Comparison of ENCODE assay signal across 20 cellular contexts in genomic region chr1:68590473-68590872, GRCh38.
DNase-seq lines count a peak whose midpoint lies in the region; TF ChIP-seq lines count a peak whose summit lies in the region.
"Had no signal": no experiment of that assay in that cellular context is flagged by ENCODE, and none has a peak within 500 bp of the region (broad histone marks: within the 10 kb centered on the region; RNA-seq: fewer than 3 reads in every experiment).

No MANE protein-coding gene starts in this region.

- no peaks in the 10 kb centered on the region for H3K4me1 Mint-ChIP-seq in endodermal cell
- H3K4me1 Mint-ChIP-seq: CD4-positive, CD25-positive, alpha-beta regulatory T cell had no signal

- no peaks in the 10 kb centered on the region for H3K36me3 ChIP-seq in endodermal cell (ENCODE audit: control insufficient read depth, insufficient read depth, low read length)
- H3K36me3 ChIP-seq: SJCRH30 had no signal

- H3K27ac Mint-ChIP-seq in endodermal cell, result no peak overlapping the region
- H3K27ac Mint-ChIP-seq: CD4-positive, CD25-positive, alpha-beta regulatory T cell had no signal

- no peaks in the 10 kb centered on the region for H3K27me3 Mint-ChIP-seq in endodermal cell (ENCODE audit: insufficient read depth)
- H3K27me3 Mint-ChIP-seq: CD4-positive, CD25-positive, alpha-beta regulatory T cell had no signal

- H3K36me3 Mint-ChIP-seq in endodermal cell (ENCODE audit: low read depth), result no peaks in the 10 kb centered on the region
- H3K36me3 Mint-ChIP-seq: CD4-positive, CD25-positive, alpha-beta regulatory T cell had no signal

- no peak overlapping the region for H3K4me3 Mint-ChIP-seq in endodermal cell
- H3K4me3 Mint-ChIP-seq: CD4-positive, CD25-positive, alpha-beta regulatory T cell had no signal

- H3K4me1 ChIP-seq in endodermal cell (ENCODE audit: control insufficient read depth, insufficient read depth, low read length), result no peaks in the 10 kb centered on the region
- H3K4me1 ChIP-seq: A549, SJCRH30 had no signal

- no peaks in the 10 kb centered on the region for H3K9me3 Mint-ChIP-seq in endodermal cell

- H3K9me3 ChIP-seq in endodermal cell (ENCODE audit: control insufficient read depth, low read length), result no peaks in the 10 kb centered on the region
- H3K9me3 ChIP-seq: A549, SJCRH30 had no signal

- in situ Hi-C loops in ACHN (cut with HindIII; ENCODE audit: low pct_ligation_motif_present, low pct_unique_long_range_greater_than_20kb, low sequenced_read_pairs), result no loop called here

- intact Hi-C loops in dorsolateral prefrontal cortex (cut with DNase I), result no loop called here

- H3K27ac ChIP-seq in endodermal cell (ENCODE audit: low read depth, low read length) (no peak overlapping the region), dorsolateral prefrontal cortex (no peak overlapping the region)
- H3K27ac ChIP-seq: A549, GM23248, SJCRH30 had no signal

- H3K4me3 ChIP-seq in endodermal cell (ENCODE audit: low read length) (no peak overlapping the region), dorsolateral prefrontal cortex (no peak overlapping the region)
- H3K4me3 ChIP-seq: A549, GM23248, SJCRH30 had no signal

- no peaks in the 10 kb centered on the region for H3K27me3 ChIP-seq in endodermal cell (ENCODE audit: control insufficient read depth, insufficient read depth, low read length, poor library complexity, severe bottlenecking)
- no peaks in the 10 kb centered on the region for H3K27me3 ChIP-seq in dorsolateral prefrontal cortex

- TF ChIP-seq CTCF in LNCAP (IDR thresholded peaks at IDR 0.05) (peak; percentile 29; the same call in 1 of the 2 replicates), endodermal cell (conservative IDR thresholded peaks at IDR 0.05) (peak; percentile 14), dorsolateral prefrontal cortex (IDR thresholded peaks at IDR 0.05 in 54 of 56, conservative IDR thresholded peaks at IDR 0.05 in 2 of 56; ENCODE audit: low read depth in 1 of 56, partially characterized antibody in 56 of 56) (no peak)

- no peak overlapping the region for H3K9ac ChIP-seq in endodermal cell (ENCODE audit: extremely low read depth, low read length, poor library complexity, severe bottlenecking)
- H3K9ac ChIP-seq: GM23248 had no signal

- WGBS in endodermal cell (ENCODE audit: insufficient coverage in 1 of 2, insufficient read length in 1 of 2), 2 experiments, result 81 to 100% methylated on average over 1 of the region's 1 CpG

- peak; percentile 7 for DNase-seq in ACHN
- DNase-seq in RKO (ENCODE audit: low spot score), result peak; percentile 8
- no peak for DNase-seq in endodermal cell
- DNase-seq in NOMO-1 treated with dmso at 0.1 percent for 144 hours (lab: John Stamatoyannopoulos, UW; ENCODE audit: unreplicated experiment), result no peak
- no peak for DNase-seq in activated gamma-delta T cell (lab: John Stamatoyannopoulos, UW)
- DNase-seq in NCI-H1436 treated with DMSO at 0.1 percent for 48 hours (lab: John Stamatoyannopoulos, UW), result no peak
- DNase-seq in dorsolateral prefrontal cortex, result no peak
- DNase-seq: CD4-positive, CD25-positive, alpha-beta regulatory T cell; DMS79 treated with DMSO at 0.1 percent for 48 hours; GDM1; GM23248; MV-4-11; NCI-H1417 treated with DMSO at 0.1 percent for 48 hours; NCI-H2081 treated with DMSO at 0.1 percent for 48 hours; NCI-H226; NCI-H526; NK-92 treated with Interleukin-12 subunit alpha and Interleukin-12 subunit beta, amount 100 ng/mL, for 24 hours; SJCRH30 had no signal

Comparison
In these comparisons a context has a peak if more than half of its experiments do, and no peak if none do; other contexts are left out.
1. DNase-seq: peak in ACHN (single experiment) and RKO (single experiment); none in endodermal cell (single experiment), NOMO-1 treated with dmso at 0.1 percent for 144 hours (single experiment), activated gamma-delta T cell (single experiment), NCI-H1436 treated with DMSO at 0.1 percent for 48 hours (single experiment) and dorsolateral prefrontal cortex (0 of 10).
2. CTCF ChIP-seq: peak in LNCAP (single experiment) and endodermal cell (single experiment); none in dorsolateral prefrontal cortex (0 of 56).